8 cellular contexts compared by ENCODE assay signal in the genomic region with DNA sequence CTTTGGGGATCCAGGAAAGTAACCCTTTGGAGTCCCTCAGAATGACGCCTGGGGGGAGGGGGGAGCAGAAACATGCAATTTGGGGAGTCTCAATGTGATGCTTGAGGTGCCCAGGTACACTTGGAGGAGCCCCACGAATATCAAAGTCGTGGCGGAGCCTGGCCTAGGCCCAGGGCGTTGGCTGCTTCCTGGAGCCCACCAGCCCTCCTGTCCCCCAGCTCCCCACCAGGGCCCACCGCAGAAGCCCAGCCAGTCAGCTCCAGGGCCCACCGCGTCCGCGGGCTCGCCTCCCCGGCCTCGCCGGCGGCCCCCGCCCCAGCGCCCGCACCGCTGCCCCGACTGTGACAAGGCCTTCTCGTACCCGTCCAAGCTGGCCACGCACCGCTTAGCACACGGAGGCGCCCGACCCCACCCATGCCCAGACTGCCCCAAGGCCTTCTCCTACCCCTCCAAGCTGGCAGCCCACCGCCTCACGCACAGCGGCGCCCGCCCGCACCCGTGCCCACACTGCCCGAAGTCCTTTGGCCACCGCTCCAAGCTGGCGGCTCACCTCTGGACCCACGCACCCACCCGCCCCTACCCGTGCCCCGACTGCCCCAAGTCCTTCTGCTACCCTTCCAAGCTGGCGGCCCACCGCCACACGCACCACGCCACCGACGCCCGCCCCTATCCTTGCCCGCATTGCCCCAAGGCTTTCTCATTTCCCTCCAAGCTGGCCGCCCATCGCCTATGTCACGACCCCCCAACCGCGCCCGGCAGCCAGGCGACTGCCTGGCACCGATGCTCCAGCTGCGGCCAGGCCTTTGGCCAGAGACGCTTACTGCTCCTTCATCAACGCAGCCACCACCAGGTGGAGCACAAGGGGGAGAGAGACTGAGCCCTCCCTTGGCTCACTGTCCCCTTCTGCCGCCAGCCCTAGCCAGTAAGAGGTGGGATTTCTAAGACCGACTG. TPM values are rescaled to one million over a fixed set of nuclear protein-coding genes. Genes with fewer than 3 reads are reported as not detected.
DNase-seq lines count a peak whose midpoint lies in the region; ATAC-seq, FAIRE-seq and TF ChIP-seq lines count a peak whose summit lies in the region.

No MANE protein-coding gene starts in this region.

- H3K4me1 ChIP-seq in Panc1 (ENCODE audit: control insufficient read depth, insufficient read depth, low read length), result no peaks in the 10 kb centered on the region
- H3K4me1 ChIP-seq in kidney (ENCODE audit: control insufficient read depth in 1 of 2, insufficient read depth in 1 of 2, low read depth in 1 of 2, low read length in 2 of 2), result peaks cover 13 to 17% of the 10 kb centered on the region in 2 donors

- DNase-seq in NCI-H748 (lab: John Stamatoyannopoulos, UW; ENCODE audit: unreplicated experiment) (peak; percentile 58), NCI-H748 treated with DMSO at 0.1 percent for 48 hours (lab: John Stamatoyannopoulos, UW) (no peak), Panc1 (ENCODE audit: low read depth, low spot score) (no peak), bronchial epithelial cell (ENCODE audit: low read depth) (peak; percentile 33), kidney (peak; percentile 89)
- peak; percentile 37 for DNase-seq in stimulated activated CD4-positive, alpha-beta T cell treated with anti-CD3 and anti-CD28 coated beads, Interleukin-15, amount 100 ng/mL, for 24 hours

- peak overlapping the region in 1 of 2 experiments; percentile 89; a peak in 2 of 4 replicates for H3K4me3 ChIP-seq in Panc1 (ENCODE audit: low read depth in 2 of 2, low read length in 2 of 2)
- H3K4me3 ChIP-seq in bronchial epithelial cell (ENCODE audit: low read depth, low read length), result no peak overlapping the region
- no peak overlapping the region for H3K4me3 ChIP-seq in kidney (ENCODE audit: low read length in 2 of 2)

- no TSS peak for BruUV-seq in Panc1 (replicated peaks; lab: Mats Ljungman, UMichigan)

- in situ Hi-C loops in Panc1 (cut with HindIII; ENCODE audit: low pct_unique_long_range_greater_than_20kb, low sequenced_read_pairs), result no loop called here

- H3K9ac ChIP-seq in kidney (ENCODE audit: low read length in 2 of 2), result peak overlapping the region in 1 of 2 donors; percentile 4

- TF ChIP-seq CTCF in Panc1 (IDR thresholded peaks at IDR 0.05) (peak; percentile 73), bronchial epithelial cell (IDR thresholded peaks at IDR 0.05; ENCODE audit: insufficient read depth, low read length, severe bottlenecking) (peak; percentile 82), kidney (IDR thresholded peaks at IDR 0.05; ENCODE audit: borderline replicate concordance, extremely low read depth, insufficient read depth) (peak; percentile 49)

- FAIRE-seq in bronchial epithelial cell (lab: Jason Lieb, UNC), result no peak
- FAIRE-seq in kidney (lab: Jason Lieb, UNC), result no peak

- H3K27me3 ChIP-seq in Panc1 (ENCODE audit: control insufficient read depth, insufficient read depth, low read length), result no peaks in the 10 kb centered on the region
- no peaks in the 10 kb centered on the region for H3K27me3 ChIP-seq in bronchial epithelial cell (ENCODE audit: control insufficient read depth, insufficient read depth, low read length)

- ATAC-seq in Panc1, result no peak
- ATAC-seq in HG02610 (IDR thresholded peaks at IDR 0.05; ENCODE audit: unreplicated experiment), result no peak
- no peak for ATAC-seq in GM19351 (IDR thresholded peaks at IDR 0.05; ENCODE audit: unreplicated experiment)

- POLR2A ChIA-PET in Panc1 (lab: Charles Lee), result no interaction called here

- H3K27ac ChIP-seq in Panc1 (ENCODE audit: low read length) (no peak overlapping the region; the same call in 1 of the 2 replicates), kidney (ENCODE audit: low read depth in 2 of 2, low read length in 2 of 2) (peak overlapping the region; percentile 41 to 63)

- CTCF ChIA-PET in Panc1 (lab: Charles Lee), result interaction anchor here (0.6 to 1.1 kb wide), 4 partner anchors 20 to 127 kb away, joined by 3 to 5 read pairs (median 3); no protein-coding TSS in a partner anchor

- H3K9me3 ChIP-seq in Panc1 (ENCODE audit: control insufficient read depth, insufficient read depth, low read depth, low read length) (no peaks in the 10 kb centered on the region), kidney (ENCODE audit: control insufficient read depth in 1 of 2, low read length in 2 of 2) (no peaks in the 10 kb centered on the region)

- intact Hi-C loops in Panc1 (cut with micrococcal nuclease; ENCODE audit: unreplicated experiment) (no loop called here), kidney (cut with DNase I) (no loop called here)

- H3K36me3 ChIP-seq in Panc1 (ENCODE audit: control insufficient read depth, insufficient read depth, low read length), result no peaks in the 10 kb centered on the region
- H3K36me3 ChIP-seq in bronchial epithelial cell (ENCODE audit: control insufficient read depth, insufficient read depth, low read length), result no peaks in the 10 kb centered on the region
- H3K36me3 ChIP-seq in kidney (ENCODE audit: control insufficient read depth in 1 of 2, insufficient read depth in 2 of 2, low read length in 2 of 2), result peaks cover 3 to 5% of the 10 kb centered on the region in 2 donors

RNA-seq across cellular contexts. Expression of a gene that starts 2.1 kb away (rescaled TPM):
- total RNA-seq in Panc1 (2021; ENCODE audit: unreplicated experiment), result 1.9 TPM
- 2.2 TPM for polyA plus RNA-seq in Panc1 (2012; ENCODE audit: insufficient read length)
- total RNA-seq in bronchial epithelial cell, result not detected in 2 replicates
- total RNA-seq in kidney, result 3.1 TPM
- polyA plus RNA-seq in kidney (ENCODE audit: insufficient read depth, low read depth, low replicate concordance), result 2.8 TPM

RNA-seq across cellular contexts. Expression of a gene that starts 8.1 kb away (rescaled TPM):
- total RNA-seq in Panc1 (2021; ENCODE audit: unreplicated experiment) (15.6 TPM), bronchial epithelial cell (179 and 183 TPM in 2 replicates), kidney (61.3 TPM)
- polyA plus RNA-seq in Panc1 (2012; ENCODE audit: insufficient read length), result 20.9 TPM
- 81.8 TPM for polyA plus RNA-seq in kidney (ENCODE audit: insufficient read depth, low read depth, low replicate concordance)

RNA-seq across cellular contexts. Expression of a gene that starts 30.5 kb away (rescaled TPM):
- total RNA-seq in Panc1 (2021; ENCODE audit: unreplicated experiment), result 6.7 TPM
- polyA plus RNA-seq in Panc1 (2012; ENCODE audit: insufficient read length), result 5.2 TPM
- 7.9 and 32.3 TPM in 2 replicates for total RNA-seq in bronchial epithelial cell
- total RNA-seq in kidney, result 10.8 TPM
- 8.2 TPM for polyA plus RNA-seq in kidney (ENCODE audit: insufficient read depth, low read depth, low replicate concordance)

RNA-seq across cellular contexts. Expression of a gene that starts 40.2 kb away (rescaled TPM):
- total RNA-seq in Panc1 (2021; ENCODE audit: unreplicated experiment), result 20.1 TPM
- polyA plus RNA-seq in Panc1 (2012; ENCODE audit: insufficient read length), result 27.4 TPM
- 8.3 and 10.5 TPM in 2 replicates for total RNA-seq in bronchial epithelial cell
- total RNA-seq in kidney, result 24.5 TPM
- polyA plus RNA-seq in kidney (ENCODE audit: insufficient read depth, low read depth, low replicate concordance), result 19.3 TPM

RNA-seq across cellular contexts. Expression of a gene that starts 40.5 kb away (rescaled TPM):
- total RNA-seq in Panc1 (2021; ENCODE audit: unreplicated experiment) (0.21 TPM), bronchial epithelial cell (0.53 and 0.64 TPM in 2 replicates), kidney (14.8 TPM)
- polyA plus RNA-seq in Panc1 (2012; ENCODE audit: insufficient read length), result 0.64 TPM
- polyA plus RNA-seq in kidney (ENCODE audit: insufficient read depth, low read depth, low replicate concordance), result 41.8 TPM

Comparison
In these comparisons a context has a peak if more than half of its experiments do, and no peak if none do; other contexts are left out.
1. DNase-seq: peak in NCI-H748 (single experiment), bronchial epithelial cell (single experiment), kidney (single experiment) and stimulated activated CD4-positive, alpha-beta T cell treated with anti-CD3 and anti-CD28 coated beads, Interleukin-15, amount 100 ng/mL, for 24 hours (single experiment); none in NCI-H748 treated with DMSO at 0.1 percent for 48 hours (single experiment) and Panc1 (single experiment).
2. Peak in every context shown above with its lines, with median percentiles within 50 percentile points of each other: CTCF ChIP-seq.